In the genomic region with DNA sequence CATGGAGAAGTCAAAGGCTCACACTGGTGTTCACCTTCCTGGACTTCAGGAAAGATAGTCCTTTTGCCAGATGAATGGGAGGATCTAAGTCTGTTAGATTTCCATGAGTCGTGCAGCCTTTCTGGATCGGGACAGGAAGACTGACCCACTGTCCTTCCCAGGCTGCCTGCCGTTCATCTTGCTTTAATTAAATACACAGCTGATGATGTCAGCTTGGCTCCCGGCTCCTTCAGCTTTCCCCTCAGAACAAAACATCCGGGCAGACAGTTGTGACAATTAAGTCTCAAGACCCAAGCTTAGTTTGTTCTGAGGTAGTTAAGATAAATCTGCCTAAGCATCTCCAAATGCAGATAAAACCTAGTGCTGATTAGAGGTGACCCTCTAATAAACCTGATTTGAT, we compare ENCODE assay signal across 13 cellular contexts. TPM values are rescaled to one million over a fixed set of nuclear protein-coding genes. Genes with fewer than 3 reads are reported as not detected.
DNase-seq lines count a peak whose midpoint lies in the region; ATAC-seq, FAIRE-seq and TF ChIP-seq lines count a peak whose summit lies in the region.
"Had no signal": no experiment of that assay in that cellular context is flagged by ENCODE, and none has a peak within 500 bp of the region (broad histone marks: within the 10 kb centered on the region; RNA-seq: fewer than 3 reads in every experiment).

No MANE protein-coding gene starts in this region.

- TF ChIP-seq POLR2A in gastroesophageal sphincter (IDR thresholded peaks at IDR 0.05) (no peak), H54 (IDR thresholded peaks at IDR 0.05; ENCODE audit: low read depth, low read length) (no peak)

- POLR2A ChIA-PET in activated CD4-positive, alpha-beta T cell treated with anti-CD3 and anti-CD28 coated beads for 36 hours (lab: Charles Lee), result no interaction called here

- H3K4me3 Mint-ChIP-seq in progenitor cell of endocrine pancreas (ENCODE audit: low read depth), result no peak overlapping the region
- no peak overlapping the region for H3K4me3 Mint-ChIP-seq in activated CD4-positive, alpha-beta T cell treated with anti-CD3 and anti-CD28 coated beads for 36 hours
- H3K4me3 Mint-ChIP-seq: neural crest cell had no signal

- no peaks in the 10 kb centered on the region for H3K27me3 Mint-ChIP-seq in progenitor cell of endocrine pancreas
- H3K27me3 Mint-ChIP-seq in activated CD4-positive, alpha-beta T cell treated with anti-CD3 and anti-CD28 coated beads for 36 hours, result peaks cover 2% of the 10 kb centered on the region

- FAIRE-seq in H54 (lab: Jason Lieb, UNC), result no peak
- FAIRE-seq: D721Med, endothelial cell of umbilical vein had no signal

- CTCF ChIA-PET in activated CD4-positive, alpha-beta T cell treated with anti-CD3 and anti-CD28 coated beads for 36 hours (lab: Charles Lee), result no interaction called here

- intact Hi-C loops in activated CD4-positive, alpha-beta T cell treated with anti-CD3 and anti-CD28 coated beads for 36 hours (cut with DNase I, micrococcal nuclease), result no loop called here

- H3K4me1 ChIP-seq in SJCRH30, result peaks cover 64% of the 10 kb centered on the region
- peaks cover 13 to 79% (median 14%) of the 10 kb centered on the region in 3 donors for H3K4me1 ChIP-seq in gastroesophageal sphincter

- H3K27me3 ChIP-seq in SJCRH30 (no peaks in the 10 kb centered on the region), gastroesophageal sphincter (no peaks in the 10 kb centered on the region)

- H3K27ac Mint-ChIP-seq in progenitor cell of endocrine pancreas, result peak overlapping the region; percentile 2
- H3K27ac Mint-ChIP-seq in activated CD4-positive, alpha-beta T cell treated with anti-CD3 and anti-CD28 coated beads for 36 hours, result no peak overlapping the region

- H3K4me3 ChIP-seq in SJCRH30 (no peak overlapping the region), gastroesophageal sphincter (no peak overlapping the region)

- TF ChIP-seq CTCF in gastroesophageal sphincter (IDR thresholded peaks at IDR 0.05), result no peak
- no peak for TF ChIP-seq CTCF in progenitor cell of endocrine pancreas (IDR thresholded peaks at IDR 0.05; ENCODE audit: unreplicated experiment)

- H3K9me3 Mint-ChIP-seq in progenitor cell of endocrine pancreas (ENCODE audit: low read depth), result no peaks in the 10 kb centered on the region
- H3K9me3 Mint-ChIP-seq in activated CD4-positive, alpha-beta T cell treated with anti-CD3 and anti-CD28 coated beads for 36 hours (ENCODE audit: low read depth), result no peaks in the 10 kb centered on the region
- H3K9me3 Mint-ChIP-seq: neural crest cell had no signal

- no peaks in the 10 kb centered on the region for H3K9me3 ChIP-seq in SJCRH30 (replicated peaks)
- H3K9me3 ChIP-seq in gastroesophageal sphincter, result no peaks in the 10 kb centered on the region

- peak; percentile 70 for DNase-seq in GM03348 (ENCODE audit: low spot score)
- peak; percentile 39 to 57 for DNase-seq in SJCRH30
- no peak for DNase-seq in progenitor cell of endocrine pancreas (ENCODE audit: low spot score, unreplicated experiment)
- no peak for DNase-seq in activated CD4-positive, alpha-beta T cell treated with anti-CD3 and anti-CD28 coated beads for 36 hours
- DNase-seq in SKM-1 treated with dmso at 0.1 percent for 144 hours (lab: John Stamatoyannopoulos, UW; ENCODE audit: unreplicated experiment), result no peak
- no peak for DNase-seq in H54 (ENCODE audit: insufficient read length, low spot score)
- DNase-seq: T-helper 2 cell had no signal

- ATAC-seq in gastroesophageal sphincter (peak; percentile 64), GM18907 (IDR thresholded peaks at IDR 0.05; ENCODE audit: unreplicated experiment) (no peak)
- no peak for ATAC-seq in activated CD4-positive, alpha-beta T cell treated with anti-CD3 and anti-CD28 coated beads for 36 hours

- TF ChIP-seq EP300 in gastroesophageal sphincter (IDR thresholded peaks at IDR 0.05), result no peak

- H3K36me3 ChIP-seq in SJCRH30 (no peaks in the 10 kb centered on the region), gastroesophageal sphincter (no peaks in the 10 kb centered on the region)

- 0 out of 2 replicates have a peak overlapping the region, but pooled peaks have one; percentile 0 for H3K27ac ChIP-seq in SJCRH30
- H3K27ac ChIP-seq in gastroesophageal sphincter, result peak overlapping the region; percentile 20 to 57 (median 52)
- H3K27ac ChIP-seq: HL-60 had no signal

- H3K36me3 Mint-ChIP-seq in progenitor cell of endocrine pancreas (ENCODE audit: insufficient read depth), result no peaks in the 10 kb centered on the region
- H3K36me3 Mint-ChIP-seq in activated CD4-positive, alpha-beta T cell treated with anti-CD3 and anti-CD28 coated beads for 36 hours (ENCODE audit: low read depth), result no peaks in the 10 kb centered on the region

- H3K4me1 Mint-ChIP-seq in progenitor cell of endocrine pancreas (ENCODE audit: low read depth), result peaks cover 49% of the 10 kb centered on the region
- H3K4me1 Mint-ChIP-seq in activated CD4-positive, alpha-beta T cell treated with anti-CD3 and anti-CD28 coated beads for 36 hours, result no peaks in the 10 kb centered on the region

- WGBS in gastroesophageal sphincter (ENCODE audit: low coverage in 1 of 2), 2 donors, result 4% methylated on average over 4 of the region's 5 CpGs; no CpG with 5 or more reads in 1 of the 2 donors

RNA-seq across cellular contexts. Expression of gene AUTS2, which starts 58.6 kb away (rescaled TPM):
- total RNA-seq in SJCRH30 (2014; rRNA removed; shearing (Covaris generic)), result 21.9 and 30.1 TPM in 2 replicates
- total RNA-seq in gastroesophageal sphincter (10 to 100 TPM; 12.2 to 48.7 (median 44.1) TPM), progenitor cell of endocrine pancreas (119 and 125 TPM in 2 replicates)
- total RNA-seq in activated CD4-positive, alpha-beta T cell treated with anti-CD3 and anti-CD28 coated beads for 36 hours, result 1 to 10 TPM; 2.4 to 3.0 TPM

Comparison
In these comparisons a context has a peak if more than half of its experiments do, and no peak if none do; other contexts are left out.
1. DNase-seq: peak in GM03348 (single experiment) and SJCRH30 (2 of 2); none in progenitor cell of endocrine pancreas (single experiment), activated CD4-positive, alpha-beta T cell treated with anti-CD3 and anti-CD28 coated beads for 36 hours (single experiment), SKM-1 treated with dmso at 0.1 percent for 144 hours (single experiment) and H54 (single experiment).